Comparison of ENCODE assay signal across 10 cellular contexts in genomic region chr2:88754585-88755305, GRCh38.
DNase-seq lines count a peak whose midpoint lies in the region; ATAC-seq and TF ChIP-seq lines count a peak whose summit lies in the region.
"Had no signal": no experiment of that assay in that cellular context is flagged by ENCODE, and none has a peak within 500 bp of the region (broad histone marks: within the 10 kb centered on the region; RNA-seq: fewer than 3 reads in every experiment).

No MANE protein-coding gene starts in this region.

- no peaks in the 10 kb centered on the region for H3K27me3 ChIP-seq in OCI-LY1 (ENCODE audit: insufficient read depth, low read length)
- no peaks in the 10 kb centered on the region for H3K27me3 ChIP-seq in hepatocyte
- H3K27me3 ChIP-seq in tibial artery: no peaks in the 10 kb centered on the region

- H4K20me1 ChIP-seq in OCI-LY1 (ENCODE audit: insufficient read depth, low read length) (no peaks in the 10 kb centered on the region), hepatocyte (ENCODE audit: insufficient read depth, poor library complexity, severe bottlenecking) (no peaks in the 10 kb centered on the region)

- H3K9ac ChIP-seq in OCI-LY1 (ENCODE audit: low read length): peak overlapping the region; percentile 65

- no peaks in the 10 kb centered on the region for H3K27me3 Mint-ChIP-seq in natural killer cell treated with Interleukin-12 subunit alpha and Interleukin-12 subunit beta and Interleukin-15 and Interleukin-18, amount 100 ng/mL, for 72 hours
- no peaks in the 10 kb centered on the region for H3K27me3 Mint-ChIP-seq in natural killer cell (ENCODE audit: low read depth in 2 of 2)

- peaks cover 9% of the 10 kb centered on the region for H3K9me3 Mint-ChIP-seq in natural killer cell treated with Interleukin-12 subunit alpha and Interleukin-12 subunit beta and Interleukin-15 and Interleukin-18, amount 100 ng/mL, for 72 hours
- peaks cover 5% of the 10 kb centered on the region in 2 donors for H3K9me3 Mint-ChIP-seq in natural killer cell

- H3F3A ChIP-seq in OCI-LY1 (ENCODE audit: insufficient read depth, low read length): no peaks in the 10 kb centered on the region

- intact Hi-C loops in natural killer cell (cut with micrococcal nuclease) (no loop called here), tibial artery (cut with DNase I; ENCODE audit: low total_unique reads) (no loop called here)

- no peaks in the 10 kb centered on the region for H3K9me2 ChIP-seq in OCI-LY1 (ENCODE audit: low read depth, low read length)
- H3K9me2 ChIP-seq in hepatocyte (replicated peaks; ENCODE audit: insufficient read depth): no peaks in the 10 kb centered on the region

- peaks cover 20% of the 10 kb centered on the region for H3K36me3 Mint-ChIP-seq in natural killer cell treated with Interleukin-12 subunit alpha and Interleukin-12 subunit beta and Interleukin-15 and Interleukin-18, amount 100 ng/mL, for 72 hours
- peaks cover 37% of the 10 kb centered on the region for H3K36me3 Mint-ChIP-seq in natural killer cell

- H3K4me1 Mint-ChIP-seq in natural killer cell treated with Interleukin-12 subunit alpha and Interleukin-12 subunit beta and Interleukin-15 and Interleukin-18, amount 100 ng/mL, for 72 hours (ENCODE audit: low read depth in 2 of 2): peaks cover 0 to 8% of the 10 kb centered on the region in 2 donors
- peaks cover 8% of the 10 kb centered on the region in 2 donors for H3K4me1 Mint-ChIP-seq in natural killer cell

- no peak for ATAC-seq in natural killer cell treated with Interleukin-12 subunit alpha and Interleukin-12 subunit beta and Interleukin-15 and Interleukin-18, amount 100 ng/mL, for 72 hours
- ATAC-seq in natural killer cell (no peak), HG02870 (IDR thresholded peaks at IDR 0.05; ENCODE audit: unreplicated experiment) (peak; percentile 56)

- H3K4me2 ChIP-seq in OCI-LY1 (ENCODE audit: low read length) (peak overlapping the region; percentile 59), hepatocyte (no peak overlapping the region)

- H3K4me3 ChIP-seq in OCI-LY1 (ENCODE audit: low read depth, low read length, poor library complexity, severe bottlenecking): peak overlapping the region; percentile 22
- H3K4me3 ChIP-seq in hepatocyte: no peak overlapping the region
- no peak overlapping the region for H3K4me3 ChIP-seq in tibial artery

- no peak for DNase-seq in natural killer cell treated with Interleukin-12 subunit alpha and Interleukin-12 subunit beta and Interleukin-15 and Interleukin-18, amount 100 ng/mL, for 72 hours (ENCODE audit: low spot score)
- DNase-seq in natural killer cell: no peak
- DNase-seq in NCI-H82 (lab: John Stamatoyannopoulos, UW): no peak
- no peak for DNase-seq in hepatocyte (ENCODE audit: low spot score)
- no peak for DNase-seq in tibial artery
- no peak for DNase-seq in Kasumi-1 (lab: John Stamatoyannopoulos, UW)
- DNase-seq: cortex of kidney; stimulated activated CD4-positive, alpha-beta T cell treated with anti-CD3 and anti-CD28 coated beads, Interleukin-2, amount 100 ng/mL, for 24 hours had no signal

- no peaks in the 10 kb centered on the region for H3K79me2 ChIP-seq in OCI-LY1 (ENCODE audit: insufficient read depth, low read length)
- no peaks in the 10 kb centered on the region for H3K79me2 ChIP-seq in hepatocyte

- H3K4me3 Mint-ChIP-seq in natural killer cell treated with Interleukin-12 subunit alpha and Interleukin-12 subunit beta and Interleukin-15 and Interleukin-18, amount 100 ng/mL, for 72 hours: no peak overlapping the region
- no peak overlapping the region for H3K4me3 Mint-ChIP-seq in natural killer cell

- H3K27ac ChIP-seq in OCI-LY1 (ENCODE audit: low read depth, low read length, poor library complexity, severe bottlenecking): peak overlapping the region; percentile 99
- H3K27ac ChIP-seq in hepatocyte: no peak overlapping the region
- H3K27ac ChIP-seq in tibial artery: no peak overlapping the region

- peaks cover 19% of the 10 kb centered on the region for H3K36me3 ChIP-seq in OCI-LY1 (ENCODE audit: insufficient read depth, low read length)
- no peaks in the 10 kb centered on the region for H3K36me3 ChIP-seq in hepatocyte (replicated peaks; ENCODE audit: insufficient read depth, low read depth)
- H3K36me3 ChIP-seq in tibial artery: peaks cover 21 to 56% (median 51%) of the 10 kb centered on the region in 3 donors

- peaks cover 3% of the 10 kb centered on the region; the same call in 1 of the 2 replicates for H3K9me3 ChIP-seq in OCI-LY1 (ENCODE audit: low read length)
- H3K9me3 ChIP-seq in hepatocyte (ENCODE audit: low read depth): no peaks in the 10 kb centered on the region
- peaks cover 0 to 20% (median 11%) of the 10 kb centered on the region in 3 donors for H3K9me3 ChIP-seq in tibial artery

- WGBS in hepatocyte (ENCODE audit: low lambda C conversion rate, missing lambda C conversion rate): 91% methylated on average over 6 of the region's 6 CpGs

- H2AFZ ChIP-seq in OCI-LY1 (ENCODE audit: low read length) (no peak overlapping the region), hepatocyte (no peak overlapping the region)

- H3K27ac Mint-ChIP-seq in natural killer cell treated with Interleukin-12 subunit alpha and Interleukin-12 subunit beta and Interleukin-15 and Interleukin-18, amount 100 ng/mL, for 72 hours: peak overlapping the region; percentile 10 to 79
- no peak overlapping the region for H3K27ac Mint-ChIP-seq in natural killer cell

- peaks cover 70% of the 10 kb centered on the region for H3K4me1 ChIP-seq in OCI-LY1 (ENCODE audit: insufficient read depth, low read length, severe bottlenecking)
- H3K4me1 ChIP-seq in hepatocyte (ENCODE audit: insufficient read depth): no peaks in the 10 kb centered on the region
- H3K4me1 ChIP-seq in tibial artery: no peaks in the 10 kb centered on the region

- TF ChIP-seq CTCF in natural killer cell (IDR thresholded peaks at IDR 0.05) (no peak), OCI-LY1 (IDR thresholded peaks at IDR 0.05; ENCODE audit: low read length) (no peak), hepatocyte (IDR thresholded peaks at IDR 0.05; ENCODE audit: poor library complexity) (no peak), tibial artery (IDR thresholded peaks at IDR 0.05) (no peak)

Comparison
In these comparisons a context has a peak if more than half of its experiments do, and no peak if none do; other contexts are left out.
1. H3K27ac Mint-ChIP-seq: peak in natural killer cell treated with Interleukin-12 subunit alpha and Interleukin-12 subunit beta and Interleukin-15 and Interleukin-18, amount 100 ng/mL, for 72 hours (2 of 2); none in natural killer cell (0 of 2).